ENCODE assay signal across 21 cellular contexts in the genomic region with DNA sequence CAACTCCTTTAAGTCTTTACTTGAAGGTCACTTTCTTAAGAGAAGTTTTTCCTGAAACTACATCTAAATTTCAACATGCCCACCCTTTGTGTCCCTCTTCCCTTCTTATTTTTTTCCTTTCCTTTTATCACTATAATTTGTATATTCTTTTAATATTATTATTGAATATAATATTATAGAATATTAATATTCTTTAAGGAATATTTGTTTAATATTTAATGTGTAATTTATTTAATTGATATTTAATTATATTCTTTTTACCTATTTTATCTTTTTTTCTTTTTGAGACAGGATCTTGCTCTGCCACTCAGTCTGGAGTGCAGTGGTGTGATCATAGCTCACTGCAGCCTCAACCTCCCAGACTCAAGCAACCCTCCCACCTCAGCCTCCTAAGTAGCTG.
"Had no signal": no experiment of that assay in that cellular context is flagged by ENCODE, and none has a peak within 500 bp of the region (broad histone marks: within the 10 kb centered on the region; RNA-seq: fewer than 3 reads in every experiment).

No MANE protein-coding gene starts in this region.

- H3K4me3 ChIP-seq: MG63 had no signal

- DNase-seq: IMR-90, Karpas-422, KG1, MG63, NCI-H1092, NCI-H1105 treated with DMSO at 0.1 percent for 48 hours, NCI-H1417 treated with DMSO at 0.1 percent for 48 hours, NCI-H187, NCI-H2029, NCI-H2081 treated with DMSO at 0.1 percent for 48 hours, NCI-H2171, NCI-H226, NCI-H446, NCI-H510A, NCI-H524 treated with DMSO at 0.1 percent for 48 hours, NCI-H69, NCI-H774, SHP77 had no signal

- ATAC-seq: HepG2, SK-N-SH treated with all-trans-retinoic acid at 6 μM for 48 hours had no signal

- H3K27ac ChIP-seq: RWPE1 had no signal

- FAIRE-seq: HepG2 had no signal

- H3K36me3 ChIP-seq: MG63 had no signal

- H3K27me3 ChIP-seq: MG63 had no signal

- H3K9me3 ChIP-seq: MG63 had no signal
